In genomic region chr10:5447611-5448071, GRCh38 we compare ENCODE assay signal across 8 cellular contexts. TPM values are rescaled to one million over a fixed set of nuclear protein-coding genes. Genes with fewer than 3 reads are reported as not detected.
DNase-seq lines count a peak whose midpoint lies in the region; ATAC-seq and TF ChIP-seq lines count a peak whose summit lies in the region.

No MANE protein-coding gene starts in this region.

- H2AK9ac ChIP-seq in IMR-90 (replicated peaks; ENCODE audit: low read depth, low read length, poor library complexity): no peak overlapping the region

- BruUV-seq in IMR-90 (replicated peaks; lab: Mats Ljungman, UMichigan): no TSS peak

- H3K79me2 ChIP-seq in mesendoderm (ENCODE audit: control insufficient read depth, insufficient read depth, low read length): peaks cover 15% of the 10 kb centered on the region

- in situ Hi-C loops in IMR-90 (cut with MboI; ENCODE audit: low sequenced_read_pairs): no loop called here

- 50% methylated on average over 1 of the region's 5 CpGs; no CpG with 5 or more reads in 1 of the 2 experiments for WGBS in IMR-90 (ENCODE audit: extremely low coverage in 2 of 2, insufficient read length in 1 of 2), 2 experiments
- WGBS in mesendoderm (ENCODE audit: extremely low coverage, insufficient coverage, low lambda C conversion rate): no CpG with 5 or more reads among the region's 5 CpGs

- H3K56ac ChIP-seq in IMR-90 (ENCODE audit: extremely low read depth, insufficient read depth, low read length) (no peak overlapping the region; the same call in 1 of the 2 replicates), mesendoderm (ENCODE audit: low read length) (no peak overlapping the region)

- POLR2A ChIA-PET in IMR-90 (lab: Charles Lee; ENCODE audit: unreplicated experiment): interaction anchor here (0.6 to 0.9 kb wide), 2 partner anchors 155 to 237 kb away, joined by 3 to 5 read pairs; no protein-coding TSS in a partner anchor

- TF ChIP-seq CTCF in GM06990 (IDR thresholded peaks at IDR 0.05; ENCODE audit: insufficient read depth, low read length, poor library complexity, severe bottlenecking) (no peak), IMR-90 (conservative IDR thresholded peaks at IDR 0.05; ENCODE audit: low read depth, low read length) (no peak), breast epithelium (IDR thresholded peaks at IDR 0.05) (no peak)

- H2BK5ac ChIP-seq in IMR-90 (ENCODE audit: low read depth, low read length, poor library complexity, severe bottlenecking) (peak overlapping the region; percentile 92), mesendoderm (ENCODE audit: low read length) (no peak overlapping the region)

- peak overlapping the region; percentile 62; the same call in 1 of the 2 replicates for H3K4ac ChIP-seq in IMR-90 (ENCODE audit: low read depth, low read length)
- no peak overlapping the region for H3K4ac ChIP-seq in mesendoderm (ENCODE audit: low read depth, low read length)

- H3K4me1 ChIP-seq in IMR-90 (ENCODE audit: control insufficient read depth, insufficient read depth, low read length) (peaks cover 5% of the 10 kb centered on the region; the same call in 1 of the 2 replicates), breast epithelium (no peaks in the 10 kb centered on the region), mesendoderm (ENCODE audit: control insufficient read depth, low read depth, low read length) (no peaks in the 10 kb centered on the region)

- TF ChIP-seq POLR2A in IMR-90 (IDR thresholded peaks at IDR 0.05; ENCODE audit: low read depth, low read length) (no peak), breast epithelium (IDR thresholded peaks at IDR 0.05) (no peak)

- H4K8ac ChIP-seq in IMR-90 (ENCODE audit: low read depth in 2 of 2, low read length in 2 of 2): peak overlapping the region in 1 of 2 experiments; percentile 20; a peak in 1 of 4 replicates
- H4K8ac ChIP-seq in mesendoderm (ENCODE audit: low read depth, low read length): no peak overlapping the region

- no peaks in the 10 kb centered on the region for H3K36me3 ChIP-seq in GM06990 (ENCODE audit: control insufficient read depth, insufficient read depth, low read length)
- H3K36me3 ChIP-seq in IMR-90 (ENCODE audit: control insufficient read depth, insufficient read depth, low read length): peaks cover 3% of the 10 kb centered on the region
- no peaks in the 10 kb centered on the region for H3K36me3 ChIP-seq in breast epithelium
- H3K36me3 ChIP-seq in mesendoderm (ENCODE audit: control insufficient read depth, insufficient read depth, low read length): peaks cover 2% of the 10 kb centered on the region

- dilution Hi-C loops in IMR-90 (cut with HindIII; ENCODE audit: low sequenced_read_pairs, unreplicated experiment): no loop called here

- H3K4me3 ChIP-seq in GM06990 (replicated peaks; ENCODE audit: low read depth, low read length): 0 out of 2 replicates have a peak overlapping the region, but pooled peaks have one; percentile 6
- H3K4me3 ChIP-seq in IMR-90 (ENCODE audit: insufficient read depth, low read depth, low read length): peak overlapping the region; percentile 64; the same call in 1 of the 2 replicates
- H3K4me3 ChIP-seq in breast epithelium: peak overlapping the region; percentile 43 to 68 (median 57)
- H3K4me3 ChIP-seq in mesendoderm (ENCODE audit: low read length): no peak overlapping the region

- H2BK20ac ChIP-seq in IMR-90 (ENCODE audit: low read depth, low read length): no peak overlapping the region

- H3K9me1 ChIP-seq in IMR-90 (ENCODE audit: insufficient read depth, low read length): no peaks in the 10 kb centered on the region

- H3K9me3 ChIP-seq in IMR-90 (ENCODE audit: control insufficient read depth, insufficient read depth, low read length): no peaks in the 10 kb centered on the region
- H3K9me3 ChIP-seq in breast epithelium: no peaks in the 10 kb centered on the region

- no peak for TF ChIP-seq RAD21 in IMR-90 (IDR thresholded peaks at IDR 0.05; ENCODE audit: low read length)

- H3K14ac ChIP-seq in IMR-90 (replicated peaks; ENCODE audit: low read depth, low read length): peak overlapping the region; percentile 88

- peak overlapping the region; percentile 1; the same call in 1 of the 3 replicates for H2BK15ac ChIP-seq in IMR-90 (ENCODE audit: low read depth, low read length)
- H2BK15ac ChIP-seq in mesendoderm (replicated peaks; ENCODE audit: low read depth): no peak overlapping the region

- DNase-seq in GM06990 (ENCODE audit: extremely low read depth, insufficient read length): peak; percentile 67
- DNase-seq in IMR-90: peak; percentile 14
- no peak for DNase-seq in breast epithelium (ENCODE audit: low spot score in 2 of 2)
- DNase-seq in mesendoderm: peak; percentile 45
- DNase-seq in GDM1 (lab: John Stamatoyannopoulos, UW): no peak
- no peak for DNase-seq in NCI-H2029 (lab: John Stamatoyannopoulos, UW)
- DNase-seq in posterior cingulate gyrus: no peak

- CTCF ChIA-PET in IMR-90 (lab: Yijun Ruan, JAX): interaction anchor here (2.2 kb wide), 1 partner anchor 175 kb away, joined by 20 read pairs; no protein-coding TSS in a partner anchor

- peak overlapping the region; percentile 75; the same call in 1 of the 2 replicates for H3K9ac ChIP-seq in IMR-90 (ENCODE audit: low read depth, low read length)
- peak overlapping the region; percentile 21 for H3K9ac ChIP-seq in mesendoderm (ENCODE audit: low read length)

- H4K5ac ChIP-seq in IMR-90 (ENCODE audit: low read depth, low read length) (peak overlapping the region; percentile 77; the same call in 1 of the 2 replicates), mesendoderm (ENCODE audit: low read length) (no peak overlapping the region)

- H3K27ac ChIP-seq in IMR-90 (ENCODE audit: insufficient read depth, low read length) (peak overlapping the region; percentile 21; the same call in 1 of the 2 replicates), breast epithelium (peak overlapping the region; percentile 88 to 91), mesendoderm (ENCODE audit: low read depth, low read length) (no peak overlapping the region)

- intact Hi-C loops in IMR-90 (cut with micrococcal nuclease): loop anchor here (1.0 to 5.0 kb wide), 3 partner anchors 99 to 240 kb away; no protein-coding TSS in a partner anchor
- intact Hi-C loops in breast epithelium (cut with DNase I; ENCODE audit: low total_unique reads): loop anchor here (10.0 kb wide), 1 partner anchor 177 kb away; no protein-coding TSS in a partner anchor
- intact Hi-C loops in posterior cingulate gyrus (cut with DNase I): loop anchor here (10.0 kb wide), 1 partner anchor 427 kb away; no protein-coding TSS in a partner anchor

- ATAC-seq in GM21526 (IDR thresholded peaks at IDR 0.05; ENCODE audit: low FRiP score, unreplicated experiment) (peak; percentile 73), IMR-90 (ENCODE audit: low read depth) (no peak)

- peaks cover 7 to 42% of the 10 kb centered on the region in 2 experiments for H3K79me1 ChIP-seq in IMR-90 (ENCODE audit: low read depth in 1 of 2, low read length in 2 of 2)
- H3K79me1 ChIP-seq in mesendoderm (ENCODE audit: low read length): peaks cover 2% of the 10 kb centered on the region

- H2AFZ ChIP-seq in IMR-90 (replicated peaks; ENCODE audit: low read length, poor library complexity): no peak overlapping the region

- no peaks in the 10 kb centered on the region for H3K27me3 ChIP-seq in GM06990 (replicated peaks; ENCODE audit: control insufficient read depth, insufficient read depth, low read length)
- no peaks in the 10 kb centered on the region for H3K27me3 ChIP-seq in IMR-90 (ENCODE audit: control insufficient read depth, insufficient read depth, low read length)
- H3K27me3 ChIP-seq in breast epithelium: no peaks in the 10 kb centered on the region
- H3K27me3 ChIP-seq in mesendoderm (ENCODE audit: insufficient read depth, low read length, poor library complexity): no peaks in the 10 kb centered on the region

- H3K18ac ChIP-seq in IMR-90 (ENCODE audit: low read depth, low read length): peak overlapping the region; percentile 84
- H3K18ac ChIP-seq in mesendoderm (ENCODE audit: low read length): no peak overlapping the region

- H4K20me1 ChIP-seq in IMR-90 (ENCODE audit: insufficient read depth, low read length): no peaks in the 10 kb centered on the region

- peak overlapping the region; percentile 99 for H3K4me2 ChIP-seq in IMR-90 (ENCODE audit: low read depth, low read length)
- no peak overlapping the region for H3K4me2 ChIP-seq in mesendoderm (ENCODE audit: low read length)

- peak overlapping the region; percentile 33; the same call in 1 of the 2 replicates for H2BK120ac ChIP-seq in IMR-90 (ENCODE audit: low read depth, low read length)
- no peak overlapping the region for H2BK120ac ChIP-seq in mesendoderm (ENCODE audit: low read depth, low read length)

- H3K23ac ChIP-seq in IMR-90 (ENCODE audit: low read depth, low read length) (peak overlapping the region; percentile 19; the same call in 1 of the 2 replicates), mesendoderm (ENCODE audit: low read length) (no peak overlapping the region)

- peak overlapping the region; percentile 65 for H4K91ac ChIP-seq in IMR-90 (ENCODE audit: insufficient read depth, low read depth, low read length)

- H2AK5ac ChIP-seq in IMR-90 (ENCODE audit: low read depth, low read length): peak overlapping the region; percentile 69; the same call in 1 of the 2 replicates
- H2AK5ac ChIP-seq in mesendoderm (ENCODE audit: low read length): no peak overlapping the region

TF ChIP-seq in IMR-90, 13 proteins besides CTCF, POLR2A, EP300 and RAD21 (continues in another document):
- TF ChIP-seq CHD1 (IDR thresholded peaks at IDR 0.05; ENCODE audit: low read depth, low read length) (no peak), RFX5 (IDR thresholded peaks at IDR 0.05; ENCODE audit: low read depth, low read length) (no peak), RCOR1 (IDR thresholded peaks at IDR 0.05; ENCODE audit: insufficient replicate concordance, low read length) (no peak)

RNA-seq across cellular contexts. Expression of gene NET1, which starts 35.3 kb away (rescaled TPM):
- 54.7 and 57.5 TPM in 2 replicates for total RNA-seq in IMR-90 (2012; rRNA removed)
- polyA plus RNA-seq in IMR-90 (2012; rRNA removed): 20.0 and 28.2 TPM in 2 replicates
- 6.1 and 6.8 TPM in 2 replicates for polyA plus RNA-seq in IMR-90 (2012; cell fraction: cytosol; rRNA removed)
- 6.5 and 18.1 TPM in 2 replicates for polyA plus RNA-seq in IMR-90 (2012; cell fraction: nucleus; rRNA removed; ENCODE audit: low replicate concordance)
- 100 to 1,000 TPM in 2 of 3 donors, 10 to 100 TPM in 1; 87.2 to 179 (median 145) TPM for total RNA-seq in breast epithelium
- polyA plus RNA-seq in mesendoderm (2013, experiment 1 of 2): 49.9 TPM
- polyA plus RNA-seq in mesendoderm (2013, experiment 2 of 2): 51.9 TPM

RNA-seq across cellular contexts. Expression of gene TUBAL3, which starts 43.0 kb away (rescaled TPM):
- total RNA-seq in IMR-90 (2012; rRNA removed) (not detected in 2 replicates), breast epithelium (1 to 10 TPM in 2 of 3 donors, not detected in 1; 1.6 to 1.9 TPM)
- not detected in 2 replicates for polyA plus RNA-seq in IMR-90 (2012; rRNA removed)
- polyA plus RNA-seq in IMR-90 (2012; cell fraction: cytosol; rRNA removed): not detected in 2 replicates
- not detected in 2 replicates for polyA plus RNA-seq in IMR-90 (2012; cell fraction: nucleus; rRNA removed; ENCODE audit: low replicate concordance)
- polyA plus RNA-seq in mesendoderm (2013, experiment 1 of 2): 0.06 TPM
- 0.04 TPM for polyA plus RNA-seq in mesendoderm (2013, experiment 2 of 2)

RNA-seq across cellular contexts. Expression of gene CALML5, which starts 51.7 kb away (rescaled TPM):
- total RNA-seq in IMR-90 (2012; rRNA removed): not detected in 2 replicates
- not detected in 2 replicates for polyA plus RNA-seq in IMR-90 (2012; rRNA removed)
- not detected in 2 replicates for polyA plus RNA-seq in IMR-90 (2012; cell fraction: cytosol; rRNA removed)
- polyA plus RNA-seq in IMR-90 (2012; cell fraction: nucleus; rRNA removed; ENCODE audit: low replicate concordance): not detected in 2 replicates
- total RNA-seq in breast epithelium: 10 to 100 TPM in 2 of 3 donors, not detected in 1; 31.0 to 31.1 TPM
- polyA plus RNA-seq in mesendoderm (2013, experiment 1 of 2): not detected
- polyA plus RNA-seq in mesendoderm (2013, experiment 2 of 2): not detected

Comparison
In these comparisons a context has a peak if more than half of its experiments do, and no peak if none do; other contexts are left out.
1. DNase-seq: peak in GM06990 (single experiment), IMR-90 (single experiment) and mesendoderm (single experiment); none in breast epithelium (0 of 2), GDM1 (single experiment), NCI-H2029 (single experiment) and posterior cingulate gyrus (0 of 10).